Comparison of ENCODE assay signal across 1 cellular context in the genomic region with DNA sequence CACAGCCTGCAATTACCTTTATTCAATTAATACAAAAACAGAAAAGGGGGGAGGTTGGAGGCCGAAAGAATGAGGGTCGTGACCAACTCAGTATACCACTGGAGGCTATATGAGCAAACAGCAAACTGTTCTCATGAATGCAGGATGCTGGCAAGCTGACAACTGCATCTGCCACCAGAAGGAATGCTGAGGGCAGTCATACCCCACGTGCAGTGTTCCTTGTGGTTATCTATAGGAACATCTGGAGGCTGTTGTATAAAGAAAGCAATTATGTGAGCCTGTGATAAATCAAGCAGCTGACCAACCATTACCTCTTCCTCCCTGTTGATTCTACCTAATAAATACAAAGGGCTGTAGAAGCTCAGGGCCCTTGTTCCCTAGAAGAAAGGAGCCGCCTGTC. TPM values are rescaled to one million over a fixed set of nuclear protein-coding genes. Genes with fewer than 3 reads are reported as not detected.
"Had no signal": no experiment of that assay in that cellular context is flagged by ENCODE, and none has a peak within 500 bp of the region (broad histone marks: within the 10 kb centered on the region; RNA-seq: fewer than 3 reads in every experiment).

No MANE protein-coding gene starts in this region.

RNA-seq across cellular contexts. Expression of gene ZNF549, which starts 9.1 kb away (rescaled TPM):
- total RNA-seq: HT-29 had no signal
